In genomic region chrX:28670074-28670473, GRCh38 we compare ENCODE assay signal across 20 cellular contexts.
DNase-seq lines count a peak whose midpoint lies in the region; ATAC-seq, FAIRE-seq and TF ChIP-seq lines count a peak whose summit lies in the region.
"Had no signal": no experiment of that assay in that cellular context is flagged by ENCODE, and none has a peak within 500 bp of the region (broad histone marks: within the 10 kb centered on the region; RNA-seq: fewer than 3 reads in every experiment).

No MANE protein-coding gene starts in this region.

- no peak overlapping the region for H2BK15ac ChIP-seq in IMR-90 (ENCODE audit: low read depth, low read length)

- H3K79me1 ChIP-seq in IMR-90 (ENCODE audit: low read depth in 1 of 2, low read length in 2 of 2) = no peaks in the 10 kb centered on the region

- H3K9me3 ChIP-seq in A549 = no peaks in the 10 kb centered on the region
- no peaks in the 10 kb centered on the region for H3K9me3 ChIP-seq in IMR-90 (ENCODE audit: control insufficient read depth, insufficient read depth, low read length)
- H3K9me3 ChIP-seq in K562 (replicated peaks; ENCODE audit: control insufficient read depth, insufficient read depth, low read depth, low read length) = no peaks in the 10 kb centered on the region
- no peaks in the 10 kb centered on the region for H3K9me3 ChIP-seq in endothelial cell of umbilical vein (replicated peaks; ENCODE audit: control insufficient read depth, insufficient read depth, low read length)
- H3K9me3 ChIP-seq: BLaER1 treated with 17β-estradiol and CSF1 and Interleukin-3, amounts not matched to agents 10 nM and 100 nM; Caco-2 had no signal

- dilution Hi-C loops in IMR-90 (cut with HindIII; ENCODE audit: low sequenced_read_pairs, unreplicated experiment) = no loop called here
- dilution Hi-C loops in endothelial cell of umbilical vein (cut with MboI; ENCODE audit: extremely low pct_ligation_motif_present, low sequenced_read_pairs) = no loop called here

- H2AFZ ChIP-seq in IMR-90 (replicated peaks; ENCODE audit: low read length, poor library complexity) = no peak overlapping the region
- no peak overlapping the region for H2AFZ ChIP-seq in K562 (ENCODE audit: low read depth, low read length)
- no peak overlapping the region for H2AFZ ChIP-seq in endothelial cell of umbilical vein (ENCODE audit: low read depth, low read length)

- H3K4me2 ChIP-seq in A549 (no peak overlapping the region), IMR-90 (ENCODE audit: low read depth, low read length) (no peak overlapping the region), K562 (ENCODE audit: insufficient read depth, low read length) (no peak overlapping the region), endothelial cell of umbilical vein (ENCODE audit: insufficient read depth, low read length) (no peak overlapping the region)
- H3K4me2 ChIP-seq: BLaER1 treated with 17β-estradiol and CSF1 and Interleukin-3, amounts not matched to agents 10 nM and 100 nM had no signal

- H2AK5ac ChIP-seq in IMR-90 (ENCODE audit: low read depth, low read length) = no peak overlapping the region

- H3K27ac ChIP-seq in A549 = no peak overlapping the region
- no peak overlapping the region for H3K27ac ChIP-seq in IMR-90 (ENCODE audit: insufficient read depth, low read length)
- H3K27ac ChIP-seq in K562 (ENCODE audit: extremely low read depth, low read depth, low read length) = no peak overlapping the region
- no peak overlapping the region for H3K27ac ChIP-seq in endothelial cell of umbilical vein (ENCODE audit: insufficient read depth, low read depth, low read length)
- H3K27ac ChIP-seq: BLaER1 treated with 17β-estradiol and CSF1 and Interleukin-3, amounts not matched to agents 10 nM and 100 nM; C4-2B had no signal

- no peaks in the 10 kb centered on the region for H4K20me1 ChIP-seq in IMR-90 (ENCODE audit: insufficient read depth, low read length)
- no peaks in the 10 kb centered on the region for H4K20me1 ChIP-seq in K562 (replicated peaks; ENCODE audit: control insufficient read depth, insufficient read depth, low read length)
- no peaks in the 10 kb centered on the region for H4K20me1 ChIP-seq in endothelial cell of umbilical vein (replicated peaks; ENCODE audit: control insufficient read depth, extremely low read depth, insufficient read depth, low read length)
- H4K20me1 ChIP-seq: BLaER1 treated with 17β-estradiol and CSF1 and Interleukin-3, amounts not matched to agents 10 nM and 100 nM had no signal

- no peaks in the 10 kb centered on the region for H3K4me1 ChIP-seq in A549
- H3K4me1 ChIP-seq in IMR-90 (ENCODE audit: control insufficient read depth, insufficient read depth, low read length) = no peaks in the 10 kb centered on the region
- no peaks in the 10 kb centered on the region for H3K4me1 ChIP-seq in K562 (replicated peaks in 1 of 2; ENCODE audit: control insufficient read depth in 2 of 2, insufficient read depth in 2 of 2, low read length in 2 of 2)
- H3K4me1 ChIP-seq in endothelial cell of umbilical vein (ENCODE audit: control insufficient read depth, extremely low read depth, insufficient read depth, low read length) = no peaks in the 10 kb centered on the region
- H3K4me1 ChIP-seq: BLaER1 treated with 17β-estradiol and CSF1 and Interleukin-3, amounts not matched to agents 10 nM and 100 nM; Caco-2 had no signal

- TF ChIP-seq POLR2A in A549 (IDR thresholded peaks at IDR 0.05; ENCODE audit: low read length) = no peak
- no peak for TF ChIP-seq POLR2A in IMR-90 (IDR thresholded peaks at IDR 0.05; ENCODE audit: low read depth, low read length)
- TF ChIP-seq POLR2A in K562 (conservative IDR thresholded peaks at IDR 0.05) = no peak
- no peak for TF ChIP-seq POLR2A in endothelial cell of umbilical vein (IDR thresholded peaks at IDR 0.05; ENCODE audit: low read depth, low read length)

- no peak for DNase-seq in A549 (ENCODE audit: low read depth in 1 of 2, low spot score in 1 of 2)
- DNase-seq in IMR-90 = no peak
- DNase-seq in K562 (ENCODE audit: extremely low read depth in 1 of 4, low spot score in 3 of 4) = no peak
- no peak for DNase-seq in endothelial cell of umbilical vein (ENCODE audit: low read depth, low spot score)
- DNase-seq in immature natural killer cell = no peak
- DNase-seq: 8988T; AML-193; Caco-2; Calu3; CD4-positive, alpha-beta T cell; CD8-positive, alpha-beta T cell; DMS79 treated with DMSO at 0.1 percent for 48 hours; GF-D8 had no signal

- H3K18ac ChIP-seq in IMR-90 (ENCODE audit: low read depth, low read length) = no peak overlapping the region

- H3K9me1 ChIP-seq in IMR-90 (ENCODE audit: insufficient read depth, low read length) = no peaks in the 10 kb centered on the region
- H3K9me1 ChIP-seq in K562 (ENCODE audit: control insufficient read depth, insufficient read depth, low read length) = no peaks in the 10 kb centered on the region
- no peaks in the 10 kb centered on the region for H3K9me1 ChIP-seq in endothelial cell of umbilical vein (replicated peaks; ENCODE audit: control insufficient read depth, extremely low read depth, insufficient read depth, low read length)

- TF ChIP-seq RAD21 in A549 (conservative IDR thresholded peaks at IDR 0.05 in 1 of 2, IDR thresholded peaks at IDR 0.05 in 1 of 2) (no peak), IMR-90 (IDR thresholded peaks at IDR 0.05; ENCODE audit: low read length) (no peak), K562 (CRISPR knock-in tag; conservative IDR thresholded peaks at IDR 0.05 in 1 of 2, IDR thresholded peaks at IDR 0.05 in 1 of 2) (no peak)

- H3K23ac ChIP-seq in IMR-90 (ENCODE audit: low read depth, low read length) = no peak overlapping the region

- peaks cover 0 to 4% (median 0%) of the 10 kb centered on the region in 6 donors for H3K9me3 Mint-ChIP-seq in immature natural killer cell
- H3K9me3 Mint-ChIP-seq: CD4-positive, alpha-beta T cell had no signal

- CTCF ChIA-PET in A549 (lab: Yijun Ruan, JAX) (no interaction called here), IMR-90 (lab: Yijun Ruan, JAX) (no interaction called here), K562 (lab: Yijun Ruan, JAX; ENCODE audit: low intra/inter-chr PET ratio) (no interaction called here), endothelial cell of umbilical vein (lab: Charles Lee) (no interaction called here)

- no peaks in the 10 kb centered on the region for H3K27me3 ChIP-seq in IMR-90 (ENCODE audit: control insufficient read depth, insufficient read depth, low read length)
- H3K27me3 ChIP-seq in K562 (ENCODE audit: control insufficient read depth in 2 of 2, insufficient read depth in 2 of 2, low read length in 2 of 2) = no peaks in the 10 kb centered on the region
- no peaks in the 10 kb centered on the region for H3K27me3 ChIP-seq in endothelial cell of umbilical vein (ENCODE audit: control insufficient read depth in 2 of 2, insufficient read depth in 2 of 2, low read length in 2 of 2)
- H3K27me3 ChIP-seq: BLaER1 treated with 17β-estradiol and CSF1 and Interleukin-3, amounts not matched to agents 10 nM and 100 nM had no signal

- no peaks in the 10 kb centered on the region for H3K36me3 Mint-ChIP-seq in immature natural killer cell
- H3K36me3 Mint-ChIP-seq: CD8-positive, alpha-beta T cell had no signal

- H2BK5ac ChIP-seq in IMR-90 (ENCODE audit: low read depth, low read length, poor library complexity, severe bottlenecking) = no peak overlapping the region

- no peak overlapping the region for H4K5ac ChIP-seq in IMR-90 (ENCODE audit: low read depth, low read length)

- H3K56ac ChIP-seq in IMR-90 (ENCODE audit: extremely low read depth, insufficient read depth, low read length) = no peak overlapping the region

- no peak overlapping the region for H3K27ac Mint-ChIP-seq in immature natural killer cell
- H3K27ac Mint-ChIP-seq: B cell; CD4-positive, alpha-beta T cell; CD8-positive, alpha-beta T cell had no signal

- H4K8ac ChIP-seq in IMR-90 (ENCODE audit: low read depth in 2 of 2, low read length in 2 of 2) = no peak overlapping the region

- TF ChIP-seq CTCF in A549 (IDR thresholded peaks at IDR 0.05) = no peak
- no peak for TF ChIP-seq CTCF in IMR-90 (conservative IDR thresholded peaks at IDR 0.05; ENCODE audit: low read depth, low read length)
- TF ChIP-seq CTCF in K562 (IDR thresholded peaks at IDR 0.05 in 2 of 3, conservative IDR thresholded peaks at IDR 0.05 in 1 of 3; ENCODE audit: insufficient read depth in 2 of 3, low read depth in 1 of 3, low read length in 3 of 3) = no peak
- no peak for TF ChIP-seq CTCF in endothelial cell of umbilical vein (IDR thresholded peaks at IDR 0.05; ENCODE audit: extremely low read depth in 1 of 2, insufficient read depth in 1 of 2, low read depth in 1 of 2, low read length in 2 of 2)

- TF ChIP-seq EP300 in A549 (IDR thresholded peaks at IDR 0.05) (no peak), K562 (IDR thresholded peaks at IDR 0.05; ENCODE audit: low read length) (no peak)

- no peak overlapping the region for H3K4ac ChIP-seq in IMR-90 (ENCODE audit: low read depth, low read length)

- no peaks in the 10 kb centered on the region for H3K4me1 Mint-ChIP-seq in immature natural killer cell
- H3K4me1 Mint-ChIP-seq: B cell had no signal

- 43% methylated on average over 2 of the region's 2 CpGs for WGBS in A549 (ENCODE audit: missing lambda C conversion rate)
- WGBS in IMR-90 (ENCODE audit: extremely low coverage in 2 of 2, insufficient read length in 1 of 2), 2 experiments = no CpG with 5 or more reads among the region's 2 CpGs
- WGBS in K562 (ENCODE audit: insufficient coverage, low coverage, missing lambda C conversion rate) = 10% methylated on average over 2 of the region's 2 CpGs

- ATAC-seq in A549 = no peak
- no peak for ATAC-seq in IMR-90 (ENCODE audit: low read depth)
- no peak for ATAC-seq in K562
- no peak for ATAC-seq in GM19395 (IDR thresholded peaks at IDR 0.05; ENCODE audit: unreplicated experiment)
- no peak for ATAC-seq in GM18867 (IDR thresholded peaks at IDR 0.05; ENCODE audit: unreplicated experiment)
- ATAC-seq: CD8-positive, alpha-beta T cell had no signal

- BruUV-seq in IMR-90 (replicated peaks; lab: Mats Ljungman, UMichigan) (no TSS peak), K562 (replicated peaks; lab: Mats Ljungman, UMichigan) (no TSS peak), endothelial cell of umbilical vein (replicated peaks; lab: Mats Ljungman, UMichigan) (no TSS peak)

- H3K4me3 ChIP-seq in A549 = no peak overlapping the region
- H3K4me3 ChIP-seq in IMR-90 (ENCODE audit: insufficient read depth, low read depth, low read length) = no peak overlapping the region
- H3K4me3 ChIP-seq in K562 = no peak overlapping the region
- no peak overlapping the region for H3K4me3 ChIP-seq in endothelial cell of umbilical vein (replicated peaks in 1 of 3; ENCODE audit: insufficient read depth in 1 of 3, low read depth in 1 of 3, low read length in 3 of 3)
- H3K4me3 ChIP-seq: BLaER1 treated with 17β-estradiol and CSF1 and Interleukin-3, amounts not matched to agents 10 nM and 100 nM had no signal

- intact Hi-C loops in IMR-90 (cut with micrococcal nuclease) = no loop called here
- intact Hi-C loops in K562 (cut with micrococcal nuclease) = no loop called here
- intact Hi-C loops in endothelial cell of umbilical vein (cut with micrococcal nuclease) = no loop called here

- H2BK20ac ChIP-seq in IMR-90 (ENCODE audit: low read depth, low read length) = no peak overlapping the region

- POLR2A ChIA-PET in A549 (lab: Yijun Ruan, JAX) = no interaction called here
- POLR2A ChIA-PET in IMR-90 (lab: Charles Lee; ENCODE audit: unreplicated experiment) = no interaction called here
- POLR2A ChIA-PET in K562 (lab: Yijun Ruan, JAX) = no interaction called here
- POLR2A ChIA-PET in endothelial cell of umbilical vein (lab: Charles Lee) = no interaction called here

- FAIRE-seq in A549 (lab: Jason Lieb, UNC) (no peak), K562 (lab: Jason Lieb, UNC) (no peak), endothelial cell of umbilical vein (lab: Jason Lieb, UNC) (peak; percentile 59)
- FAIRE-seq: D721Med, GM12891 had no signal

- H2AK9ac ChIP-seq in IMR-90 (replicated peaks; ENCODE audit: low read depth, low read length, poor library complexity) = no peak overlapping the region

- no peak overlapping the region for H4K91ac ChIP-seq in IMR-90 (ENCODE audit: insufficient read depth, low read depth, low read length)

- no peak overlapping the region for H3K14ac ChIP-seq in IMR-90 (replicated peaks; ENCODE audit: low read depth, low read length)

- no peak overlapping the region for H3K9ac ChIP-seq in IMR-90 (ENCODE audit: low read depth, low read length)
- H3K9ac ChIP-seq in K562 (ENCODE audit: insufficient read depth in 1 of 2, low read depth in 2 of 2, low read length in 2 of 2) = no peak overlapping the region
- no peak overlapping the region for H3K9ac ChIP-seq in endothelial cell of umbilical vein (replicated peaks; ENCODE audit: extremely low read depth, insufficient read depth, low read length)
- H3K9ac ChIP-seq: BLaER1 treated with 17β-estradiol and CSF1 and Interleukin-3, amounts not matched to agents 10 nM and 100 nM had no signal

- H3K36me3 ChIP-seq in IMR-90 (ENCODE audit: control insufficient read depth, insufficient read depth, low read length) (no peaks in the 10 kb centered on the region), K562 (ENCODE audit: control insufficient read depth, insufficient read depth, low read length) (no peaks in the 10 kb centered on the region), endothelial cell of umbilical vein (ENCODE audit: control insufficient read depth in 2 of 2, extremely low read depth in 1 of 2, insufficient read depth in 2 of 2, low read length in 2 of 2) (no peaks in the 10 kb centered on the region)
- H3K36me3 ChIP-seq: BLaER1 treated with 17β-estradiol and CSF1 and Interleukin-3, amounts not matched to agents 10 nM and 100 nM had no signal

- no peak overlapping the region for H3K4me3 Mint-ChIP-seq in immature natural killer cell
- H3K4me3 Mint-ChIP-seq: B cell; CD4-positive, alpha-beta T cell; CD8-positive, alpha-beta T cell had no signal

- H3K27me3 Mint-ChIP-seq in immature natural killer cell (ENCODE audit: low read depth in 3 of 3) = peaks cover 0 to 4% (median 0%) of the 10 kb centered on the region in 3 donors
- H3K27me3 Mint-ChIP-seq: B cell; CD4-positive, alpha-beta T cell had no signal

- in situ Hi-C loops in IMR-90 (cut with MboI; ENCODE audit: low sequenced_read_pairs) = no loop called here
- in situ Hi-C loops in K562 (cut with MboI) = no loop called here

- no peak overlapping the region for H2BK120ac ChIP-seq in IMR-90 (ENCODE audit: low read depth, low read length)

- H3K79me2 ChIP-seq in K562 (ENCODE audit: control insufficient read depth, insufficient read depth, low read length) = no peaks in the 10 kb centered on the region
- no peaks in the 10 kb centered on the region for H3K79me2 ChIP-seq in endothelial cell of umbilical vein (ENCODE audit: control insufficient read depth, insufficient read depth, low read length)

Comparison
In these comparisons a context has a peak if more than half of its experiments do, and no peak if none do; other contexts are left out.
1. Of the 35 proteins assayed by ChIP-seq in both K562 and A549: peak only in K562: none; only in A549: none; in both: MAFK; in neither: 34.